In genomic region chr9:33408087-33408486, GRCh38 we compare ENCODE assay signal across 18 cellular contexts. TPM values are rescaled to one million over a fixed set of nuclear protein-coding genes. Genes with fewer than 3 reads are reported as not detected.
DNase-seq lines count a peak whose midpoint lies in the region; ATAC-seq and TF ChIP-seq lines count a peak whose summit lies in the region.
"Had no signal": no experiment of that assay in that cellular context is flagged by ENCODE, and none has a peak within 500 bp of the region (broad histone marks: within the 10 kb centered on the region; RNA-seq: fewer than 3 reads in every experiment).

No MANE protein-coding gene starts in this region.

- H3K14ac ChIP-seq in mesenchymal stem cell (ENCODE audit: low read length in 2 of 2) = peak overlapping the region in 1 of 2 experiments; percentile 55

- no peak overlapping the region for H3K23ac ChIP-seq in mesenchymal stem cell (ENCODE audit: low read length in 2 of 2)

- POLR2A ChIA-PET in RWPE1 (lab: Yijun Ruan, JAX; ENCODE audit: low non-redundant PET) = interaction anchor here (0.6 kb wide), 1 partner anchor 37 kb away, joined by 3 read pairs; no protein-coding TSS in a partner anchor

- DNase-seq in stimulated activated naive CD8-positive, alpha-beta T cell treated with anti-CD3 and anti-CD28 coated beads, Interleukin-15, amount 100 ng/mL, for 72 hours = no peak
- no peak for DNase-seq in stimulated activated naive CD8-positive, alpha-beta T cell treated with anti-CD3 and anti-CD28 coated beads, Interleukin-15, Interleukin-2, amounts not matched to agents 100 U/mL and 50 U/mL, for 24 hours
- peak; percentile 58 for DNase-seq in RWPE1 (ENCODE audit: low spot score)
- DNase-seq in foreskin keratinocyte = peak; percentile 50 to 70
- DNase-seq in aorta = no peak
- no peak for DNase-seq in NCI-H2171 (lab: John Stamatoyannopoulos, UW)
- no peak for DNase-seq in mesenchymal stem cell
- DNase-seq: CD8-positive, alpha-beta T cell; DMS79 treated with DMSO at 0.1 percent for 48 hours; NCI-H1436 treated with DMSO at 0.1 percent for 48 hours; NCI-H2081 treated with DMSO at 0.1 percent for 48 hours; NCI-H2227 treated with DMSO at 0.1 percent for 48 hours; NCI-H69; SHP77 treated with DMSO at 0.1 percent for 48 hours had no signal

- no peak overlapping the region for H3K4ac ChIP-seq in mesenchymal stem cell (ENCODE audit: low read depth in 1 of 2, low read length in 2 of 2)

- CTCF ChIA-PET in RWPE1 (lab: Yijun Ruan, JAX) = interaction anchor here (0.6 to 2.8 kb wide), 3 partner anchors 9 to 58 kb away, joined by 4 to 12 read pairs (median 6); no protein-coding TSS in a partner anchor

- 76 to 88% methylated on average over 5 of the region's 5 CpGs for WGBS in aorta, 2 donors
- 81% methylated on average over 5 of the region's 5 CpGs for WGBS in mesenchymal stem cell

- no peak overlapping the region for H2AFZ ChIP-seq in mesenchymal stem cell (ENCODE audit: low read depth, low read length)
- H2AFZ ChIP-seq: GM23338 had no signal

- H3K79me1 ChIP-seq in mesenchymal stem cell (replicated peaks; ENCODE audit: low read length, poor library complexity, severe bottlenecking) = no peaks in the 10 kb centered on the region

- H3K4me1 Mint-ChIP-seq in stimulated activated naive CD8-positive, alpha-beta T cell treated with anti-CD3 and anti-CD28 coated beads, Interleukin-15, amount 100 ng/mL, for 72 hours = peaks cover 15% of the 10 kb centered on the region
- H3K4me1 Mint-ChIP-seq: GM23338 had no signal

- H3K4me3 Mint-ChIP-seq in stimulated activated naive CD8-positive, alpha-beta T cell treated with anti-CD3 and anti-CD28 coated beads, Interleukin-15, amount 100 ng/mL, for 72 hours = no peak overlapping the region
- H3K4me3 Mint-ChIP-seq: CD8-positive, alpha-beta T cell; GM23338 had no signal

- H3K9me3 Mint-ChIP-seq in stimulated activated naive CD8-positive, alpha-beta T cell treated with anti-CD3 and anti-CD28 coated beads, Interleukin-15, amount 100 ng/mL, for 72 hours = no peaks in the 10 kb centered on the region
- H3K9me3 Mint-ChIP-seq: CD8-positive, alpha-beta T cell; GM23338 had no signal

- H4K91ac ChIP-seq in mesenchymal stem cell (ENCODE audit: low read length) = no peak overlapping the region

- H3K18ac ChIP-seq in mesenchymal stem cell (ENCODE audit: low read depth in 1 of 2, low read length in 2 of 2) = no peak overlapping the region

- H2AK5ac ChIP-seq in mesenchymal stem cell (ENCODE audit: low read length, severe bottlenecking) = no peak overlapping the region

- H3K4me2 ChIP-seq in mesenchymal stem cell (ENCODE audit: low read length, poor library complexity, severe bottlenecking) = no peak overlapping the region
- H3K4me2 ChIP-seq: GM23338 had no signal

- no peak overlapping the region for H3K27ac Mint-ChIP-seq in stimulated activated naive CD8-positive, alpha-beta T cell treated with anti-CD3 and anti-CD28 coated beads, Interleukin-15, amount 100 ng/mL, for 72 hours
- H3K27ac Mint-ChIP-seq: CD8-positive, alpha-beta T cell; GM23338 had no signal

- H3K36me3 ChIP-seq in aorta (ENCODE audit: control insufficient read depth in 1 of 2, insufficient read depth in 2 of 2, low read length in 1 of 2) (no peaks in the 10 kb centered on the region), mesenchymal stem cell (ENCODE audit: control insufficient read depth in 1 of 2, insufficient read depth in 2 of 2, low read depth in 1 of 2, low read length in 2 of 2) (no peaks in the 10 kb centered on the region)

- H2BK5ac ChIP-seq in mesenchymal stem cell (ENCODE audit: low read depth, low read length, poor library complexity, severe bottlenecking) = no peak overlapping the region

- no peak overlapping the region for H4K8ac ChIP-seq in mesenchymal stem cell (ENCODE audit: low read length)

- H2BK12ac ChIP-seq in mesenchymal stem cell (ENCODE audit: low read length in 2 of 2) = no peak overlapping the region

- no peak overlapping the region for H2BK15ac ChIP-seq in mesenchymal stem cell (ENCODE audit: low read depth, poor library complexity, severe bottlenecking)

- H3K27me3 ChIP-seq in foreskin keratinocyte (no peaks in the 10 kb centered on the region), aorta (ENCODE audit: control insufficient read depth in 1 of 2, insufficient read depth in 2 of 2, low read length in 1 of 2) (no peaks in the 10 kb centered on the region), mesenchymal stem cell (ENCODE audit: control insufficient read depth in 1 of 2, insufficient read depth in 1 of 2, low read length in 2 of 2) (peaks cover 4 to 11% of the 10 kb centered on the region in 2 experiments)

- no peak overlapping the region for H3K4me3 ChIP-seq in aorta (ENCODE audit: low read length in 2 of 2)
- no peak overlapping the region for H3K4me3 ChIP-seq in mesenchymal stem cell (ENCODE audit: insufficient read depth in 1 of 2, low read depth in 1 of 2, low read length in 2 of 2)
- H3K4me3 ChIP-seq: GM23338 had no signal

- no peak overlapping the region for H2BK120ac ChIP-seq in mesenchymal stem cell (ENCODE audit: low read depth, low read length)

- H3K27me3 Mint-ChIP-seq in stimulated activated naive CD8-positive, alpha-beta T cell treated with anti-CD3 and anti-CD28 coated beads, Interleukin-15, amount 100 ng/mL, for 72 hours = no peaks in the 10 kb centered on the region

- H3K9ac ChIP-seq in mesenchymal stem cell (ENCODE audit: low read length) = no peak overlapping the region

- TF ChIP-seq CTCF in RWPE1 (conservative IDR thresholded peaks at IDR 0.05; ENCODE audit: low read depth) (no peak), foreskin keratinocyte (conservative IDR thresholded peaks at IDR 0.05) (peak; percentile 12)

- H3K4me1 ChIP-seq in foreskin keratinocyte = peaks cover 10% of the 10 kb centered on the region
- no peaks in the 10 kb centered on the region for H3K4me1 ChIP-seq in aorta (ENCODE audit: control insufficient read depth in 1 of 2, insufficient read depth in 2 of 2, low read length in 2 of 2)
- H3K4me1 ChIP-seq in mesenchymal stem cell (ENCODE audit: control insufficient read depth, insufficient read depth, low read depth, low read length) = peaks cover 1% of the 10 kb centered on the region

- peak; percentile 38 for ATAC-seq in stimulated activated naive CD8-positive, alpha-beta T cell treated with anti-CD3 and anti-CD28 coated beads, Interleukin-15, amount 100 ng/mL, for 72 hours
- ATAC-seq in stimulated activated naive CD8-positive, alpha-beta T cell treated with anti-CD3 and anti-CD28 coated beads, Interleukin-15, Interleukin-2, amounts not matched to agents 100 U/mL and 50 U/mL, for 24 hours = no peak
- ATAC-seq in foreskin keratinocyte (peak; percentile 93), aorta (ENCODE audit: low FRiP score) (peak; percentile 43), HG03045 (IDR thresholded peaks at IDR 0.05; ENCODE audit: unreplicated experiment) (no peak)
- ATAC-seq: CD8-positive, alpha-beta T cell; GM23338; HepG2 had no signal

- H3K9me3 ChIP-seq in aorta (ENCODE audit: control insufficient read depth, low read length) (no peaks in the 10 kb centered on the region), mesenchymal stem cell (ENCODE audit: control insufficient read depth, low read length) (no peaks in the 10 kb centered on the region)

- intact Hi-C loops in aorta (cut with DNase I) = no loop called here

- H3K27ac ChIP-seq in RWPE1 (peak overlapping the region; percentile 63), foreskin keratinocyte (no peak overlapping the region), aorta (ENCODE audit: low read depth in 1 of 2, low read length in 2 of 2) (no peak overlapping the region), mesenchymal stem cell (ENCODE audit: low read length, poor library complexity, severe bottlenecking) (no peak overlapping the region)

RNA-seq across cellular contexts. Expression of gene AQP7, which starts 5.7 kb away (rescaled TPM):
- total RNA-seq in foreskin keratinocyte = not detected in 2 replicates
- polyA plus RNA-seq in foreskin keratinocyte = not detected in 2 replicates
- total RNA-seq in aorta = 1 to 10 TPM; 2.7 to 9.1 TPM
- polyA plus RNA-seq in aorta = 10 to 100 TPM in 1 of 2 donors, 1 to 10 TPM in 1; 1.4 to 12.0 TPM
- 0.03 TPM for polyA plus RNA-seq in mesenchymal stem cell (2013, experiment 1 of 2)
- polyA plus RNA-seq in mesenchymal stem cell (2013, experiment 2 of 2) = 0.11 TPM
- total RNA-seq: A673; CD8-positive, alpha-beta T cell; GM23338 had no signal
- polyA plus RNA-seq: GM23338 had no signal

RNA-seq across cellular contexts. Expression of gene AQP3, which starts 39.3 kb away (rescaled TPM):
- 129 and 173 TPM in 2 replicates for total RNA-seq in foreskin keratinocyte
- 138 and 192 TPM in 2 replicates for polyA plus RNA-seq in foreskin keratinocyte
- 1 to 10 TPM; 2.8 to 6.0 TPM for total RNA-seq in aorta
- 1 to 10 TPM; 2.8 to 9.3 TPM for polyA plus RNA-seq in aorta
- polyA plus RNA-seq in mesenchymal stem cell (2013, experiment 1 of 2) = 1.3 TPM
- 1.2 TPM for polyA plus RNA-seq in mesenchymal stem cell (2013, experiment 2 of 2)

Comparison
In these comparisons a context has a peak if more than half of its experiments do, and no peak if none do; other contexts are left out.
1. ATAC-seq: peak in stimulated activated naive CD8-positive, alpha-beta T cell treated with anti-CD3 and anti-CD28 coated beads, Interleukin-15, amount 100 ng/mL, for 72 hours (single experiment), foreskin keratinocyte (single experiment) and aorta (single experiment); none in stimulated activated naive CD8-positive, alpha-beta T cell treated with anti-CD3 and anti-CD28 coated beads, Interleukin-15, Interleukin-2, amounts not matched to agents 100 U/mL and 50 U/mL, for 24 hours (single experiment) and HG03045 (single experiment).
2. DNase-seq: peak in RWPE1 (single experiment) and foreskin keratinocyte (2 of 2); none in stimulated activated naive CD8-positive, alpha-beta T cell treated with anti-CD3 and anti-CD28 coated beads, Interleukin-15, amount 100 ng/mL, for 72 hours (0 of 2), stimulated activated naive CD8-positive, alpha-beta T cell treated with anti-CD3 and anti-CD28 coated beads, Interleukin-15, Interleukin-2, amounts not matched to agents 100 U/mL and 50 U/mL, for 24 hours (single experiment), aorta (0 of 2), NCI-H2171 (single experiment) and mesenchymal stem cell (single experiment).
3. RNA of gene AQP3, which starts 39.3 kb away (total RNA-seq): 129 to 173 TPM in foreskin keratinocyte; 2.8 to 6.0 TPM in aorta; every median in the first group is over 10 times any median in the second.